13 cellular contexts compared by ENCODE assay signal in genomic region chr4:76611611-76612010, GRCh38.
DNase-seq lines count a peak whose midpoint lies in the region; ATAC-seq and TF ChIP-seq lines count a peak whose summit lies in the region.
"Had no signal": no experiment of that assay in that cellular context is flagged by ENCODE, and none has a peak within 500 bp of the region (broad histone marks: within the 10 kb centered on the region; RNA-seq: fewer than 3 reads in every experiment).

No MANE protein-coding gene starts in this region.

- H3K4me1 ChIP-seq in HUES48 (ENCODE audit: control insufficient read depth, insufficient read depth, low read length) (peaks cover 55% of the 10 kb centered on the region), lower lobe of right lung (peaks cover 24% of the 10 kb centered on the region), stomach (peaks cover 9 to 71% (median 30%) of the 10 kb centered on the region in 4 donors)
- H3K4me1 ChIP-seq: right lobe of liver had no signal

- 0 out of 2 replicates have a peak overlapping the region, but pooled peaks have one; percentile 1 for H3K9ac ChIP-seq in HUES48 (ENCODE audit: low read depth, low read length)

- WGBS in stomach, 5 donors: 22 to 44% (median 30%) methylated on average over 5 of the region's 5 CpGs

- intact Hi-C loops in lower lobe of right lung (cut with DNase I) (no loop called here), stomach (cut with DNase I; ENCODE audit: low total_unique reads) (no loop called here)

- DNase-seq in epithelial cell of esophagus (ENCODE audit: low read depth) (peak; percentile 81), lower lobe of right lung (no peak), stomach (peak; percentile 86), H7 (no peak), COLO668 (lab: John Stamatoyannopoulos, UW; ENCODE audit: unreplicated experiment) (no peak)
- DNase-seq: activated CD4-positive, alpha-beta T cell treated with anti-CD3 and anti-CD28 coated beads, Interleukin-2, amount 50 U/mL, for 1 hour; activated naive CD4-positive, alpha-beta T cell treated with anti-CD3 and anti-CD28 coated beads, Interleukin-2, amount 10 ng/mL, durations not matched to agents 7 days and 5 days; CD8-positive, alpha-beta memory T cell; NCI-H524; right lobe of liver had no signal

- peak in 2 of 4 donors; percentile 22 to 73 for TF ChIP-seq POLR2A in stomach (IDR thresholded peaks at IDR 0.05)

- H3K9me3 ChIP-seq in HUES48 (ENCODE audit: control insufficient read depth, insufficient read depth, low read length) (no peaks in the 10 kb centered on the region), lower lobe of right lung (no peaks in the 10 kb centered on the region), stomach (no peaks in the 10 kb centered on the region)
- H3K9me3 ChIP-seq: right lobe of liver had no signal

- no peak for TF ChIP-seq EP300 in stomach (IDR thresholded peaks at IDR 0.05)

- ATAC-seq in lower lobe of right lung (peak; percentile 77 to 84), HG03108 (IDR thresholded peaks at IDR 0.05; ENCODE audit: unreplicated experiment) (no peak), GM21390 (IDR thresholded peaks at IDR 0.05; ENCODE audit: unreplicated experiment) (no peak)

- H3K27ac ChIP-seq in HUES48 (ENCODE audit: low read depth, low read length): no peak overlapping the region
- H3K27ac ChIP-seq in lower lobe of right lung: peak overlapping the region; percentile 72
- H3K27ac ChIP-seq in stomach: peak overlapping the region; percentile 81 to 93 (median 86)
- H3K27ac ChIP-seq: right lobe of liver had no signal

- H3K4me3 ChIP-seq in HUES48 (ENCODE audit: low read depth, low read length) (no peak overlapping the region), epithelial cell of esophagus (ENCODE audit: low read length) (no peak overlapping the region), lower lobe of right lung (no peak overlapping the region), stomach (no peak overlapping the region), H7 (ENCODE audit: insufficient read depth, low read depth, low read length) (no peak overlapping the region)
- H3K4me3 ChIP-seq: right lobe of liver had no signal

- no peaks in the 10 kb centered on the region for H3K27me3 ChIP-seq in HUES48 (ENCODE audit: control insufficient read depth, insufficient read depth, low read length)
- H3K27me3 ChIP-seq in lower lobe of right lung (ENCODE audit: low read depth): no peaks in the 10 kb centered on the region
- no peaks in the 10 kb centered on the region for H3K27me3 ChIP-seq in stomach
- no peaks in the 10 kb centered on the region for H3K27me3 ChIP-seq in H7 (ENCODE audit: control insufficient read depth, insufficient read depth, low read length)
- H3K27me3 ChIP-seq: right lobe of liver had no signal

- TF ChIP-seq CTCF in epithelial cell of esophagus (IDR thresholded peaks at IDR 0.05; ENCODE audit: insufficient read depth, low read depth, low read length, missing control alignments) (no peak), lower lobe of right lung (IDR thresholded peaks at IDR 0.05) (no peak), stomach (IDR thresholded peaks at IDR 0.05) (no peak)

- H3K36me3 ChIP-seq in HUES48 (ENCODE audit: control insufficient read depth, insufficient read depth, low read length) (no peaks in the 10 kb centered on the region), lower lobe of right lung (no peaks in the 10 kb centered on the region), stomach (no peaks in the 10 kb centered on the region), H7 (replicated peaks; ENCODE audit: control insufficient read depth, insufficient read depth, low read length) (no peaks in the 10 kb centered on the region)
- H3K36me3 ChIP-seq: right lobe of liver had no signal

Comparison
In these comparisons a context has a peak if more than half of its experiments do, and no peak if none do; other contexts are left out.
1. DNase-seq: peak in epithelial cell of esophagus (single experiment) and stomach (single experiment); none in lower lobe of right lung (single experiment), H7 (single experiment) and COLO668 (single experiment).
2. ATAC-seq: peak in lower lobe of right lung (2 of 2); none in HG03108 (single experiment) and GM21390 (single experiment).